1 cellular context compared by ENCODE assay signal in the genomic region with DNA sequence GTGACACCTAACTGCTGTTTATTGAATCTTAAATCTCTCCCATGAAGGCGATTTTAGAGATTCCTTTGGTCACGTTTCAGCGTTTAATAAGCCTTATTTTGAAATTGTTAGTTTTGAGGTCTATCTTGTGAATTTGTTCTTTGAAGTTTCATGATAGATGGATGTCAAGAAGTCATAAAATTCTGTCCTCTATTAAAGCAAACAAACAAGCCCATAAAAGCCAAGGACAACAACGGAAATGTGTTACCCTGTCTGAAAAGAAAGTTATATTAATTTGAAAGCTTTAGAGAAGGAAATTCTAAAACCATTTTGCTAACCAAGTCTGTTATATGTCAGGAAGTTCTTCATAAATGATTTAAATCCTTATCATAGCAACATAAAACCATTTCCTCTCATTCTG.
A peak's percentile ranks its signal among the peaks of the same experiment; 100 is the strongest.
TF ChIP-seq lines count a peak whose summit lies in the region.

No MANE protein-coding gene starts in this region.

TF ChIP-seq in HepG2, 621 proteins besides CTCF, POLR2A, EP300 and RAD21:
- TF ChIP-seq HNF1A (IDR thresholded peaks at IDR 0.05; ENCODE audit: low read depth) (0 out of 2 replicates have a peak, but pooled peaks have one; percentile 3), HNF1A (CRISPR knock-in tag; IDR thresholded peaks at IDR 0.05; ENCODE audit: borderline replicate concordance) (no peak), ZNF367 (CRISPR knock-in tag; IDR thresholded peaks at IDR 0.05; ENCODE audit: borderline replicate concordance) (no peak)
- TF ChIP-seq, protein P1, sequence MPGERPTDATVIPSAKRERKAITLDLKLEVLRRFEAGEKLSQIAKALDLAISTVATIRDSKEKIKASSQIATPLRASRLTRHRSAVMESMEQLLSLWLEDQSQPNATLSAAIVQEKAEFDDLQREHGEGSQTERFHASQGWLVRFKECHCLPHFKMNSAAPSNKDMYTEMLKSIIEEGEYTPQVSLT (CRISPR knock-in tag; IDR thresholded peaks at IDR 0.05; ENCODE audit: borderline replicate concordance, low read depth), result no peak
